ENCODE assay signal across 19 cellular contexts in the genomic region with DNA sequence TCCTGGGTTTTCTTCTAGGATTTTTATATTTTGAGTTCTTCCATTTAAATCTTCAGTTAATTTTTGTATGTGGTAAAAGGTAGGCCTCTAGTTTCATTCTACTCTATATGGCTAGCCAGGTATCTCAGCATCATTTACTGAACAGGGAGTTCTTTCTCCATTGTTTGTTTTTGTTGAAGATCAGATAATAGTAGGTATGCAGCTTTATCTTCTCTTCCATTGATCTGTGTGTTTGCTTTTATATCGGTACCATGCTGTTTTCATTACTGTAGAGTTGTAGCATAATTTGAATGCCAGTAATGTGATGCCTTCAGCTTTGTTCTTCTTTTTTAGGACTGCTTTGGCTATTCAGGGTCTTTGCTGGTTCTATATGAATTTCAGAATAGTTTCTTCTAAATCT.
"Had no signal": no experiment of that assay in that cellular context is flagged by ENCODE, and none has a peak within 500 bp of the region (broad histone marks: within the 10 kb centered on the region; RNA-seq: fewer than 3 reads in every experiment).

No MANE protein-coding gene starts in this region.

- ATAC-seq: left cardiac atrium; lower lobe of right lung; right cardiac atrium; stimulated activated effector memory CD8-positive, alpha-beta T cell treated with anti-CD3 and anti-CD28 coated beads, Interleukin-12 subunit alpha, Interleukin-12 subunit beta, amount 100 ng/mL, for 72 hours; stimulated activated naive CD8-positive, alpha-beta T cell treated with anti-CD3 and anti-CD28 coated beads, Interleukin-15, Interleukin-2, amounts not matched to agents 100 U/mL and 50 U/mL, for 24 hours had no signal

- H3K4me1 ChIP-seq: left ventricle myocardium inferior, lower lobe of right lung, pancreas, thyroid gland had no signal

- H3K4me3 ChIP-seq: hepatocyte, left ventricle myocardium inferior, lower lobe of right lung, pancreas, suprapubic skin, thyroid gland had no signal

- DNase-seq: dermis blood vessel endothelial cell; effector CD4-positive, alpha-beta T cell; foreskin melanocyte; head of caudate nucleus; kidney; left cardiac atrium; left ventricle myocardium inferior; lower lobe of right lung; naive B cell; occipital lobe; pancreas; right cardiac atrium; stimulated activated CD4-positive, alpha-beta T cell treated with anti-CD3 and anti-CD28 coated beads, Interleukin-4, amount 100 ng/mL, for 1 hour; stimulated activated CD8-positive, alpha-beta memory T cell treated with anti-CD3 and anti-CD28 coated beads, Interleukin-4, amount 100 ng/mL, for 48 hours; stimulated activated naive CD8-positive, alpha-beta T cell treated with anti-CD3 and anti-CD28 coated beads, Interleukin-15, Interleukin-2, amounts not matched to agents 100 U/mL and 50 U/mL, for 24 hours; thyroid gland had no signal

- H3K4me2 ChIP-seq: hepatocyte had no signal

- H3K27me3 ChIP-seq: hepatocyte, pancreas, suprapubic skin, thyroid gland had no signal

- H2AFZ ChIP-seq: hepatocyte had no signal

- H3K79me2 ChIP-seq: hepatocyte had no signal

- H3K36me3 ChIP-seq: left ventricle myocardium inferior, lower lobe of right lung, pancreas, suprapubic skin, thyroid gland had no signal

- H3K27ac ChIP-seq: hepatocyte, left ventricle myocardium inferior, lower lobe of right lung, pancreas, suprapubic skin, thyroid gland had no signal

- H3K9me3 ChIP-seq: left ventricle myocardium inferior, lower lobe of right lung, pancreas, suprapubic skin, thyroid gland had no signal
